16 cellular contexts compared by ENCODE assay signal in the genomic region with DNA sequence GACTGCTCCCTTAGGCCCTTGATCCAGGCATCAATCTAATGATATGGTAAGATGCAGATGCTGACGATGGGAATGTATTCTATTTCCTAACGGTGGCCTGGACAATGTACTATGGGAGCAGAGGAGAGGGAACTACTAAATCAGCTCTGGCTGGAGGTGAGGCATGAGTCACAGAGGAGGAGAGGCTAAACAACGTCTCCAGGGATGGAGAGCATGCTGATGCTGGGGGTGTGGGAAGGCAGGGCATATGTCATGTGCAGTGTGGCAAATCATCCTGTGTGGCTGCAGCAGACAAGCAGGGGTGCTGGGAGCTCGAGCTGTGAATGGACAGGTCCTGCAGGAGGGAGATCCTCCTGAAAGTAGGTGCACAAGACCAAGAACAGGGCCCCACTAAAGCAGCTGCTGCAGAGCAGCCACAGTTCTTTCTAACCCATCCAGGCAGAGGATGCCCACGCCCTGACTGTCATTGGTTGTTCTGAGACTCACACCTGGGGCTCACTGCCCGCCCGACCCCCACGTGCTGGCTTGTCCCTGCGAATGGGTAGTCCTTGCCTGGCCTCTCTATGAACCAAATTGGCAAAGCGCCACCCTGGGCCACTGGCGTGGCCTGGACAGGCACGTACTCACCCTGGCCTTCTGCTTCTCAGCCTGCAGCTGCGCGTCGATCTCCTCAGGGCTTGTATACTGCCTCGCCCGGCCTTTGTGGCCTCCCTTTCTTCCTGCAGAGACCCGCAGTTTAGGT. TPM values are rescaled to one million over a fixed set of nuclear protein-coding genes. Genes with fewer than 3 reads are reported as not detected.
DNase-seq lines count a peak whose midpoint lies in the region; ATAC-seq, FAIRE-seq and TF ChIP-seq lines count a peak whose summit lies in the region.
"Had no signal": no experiment of that assay in that cellular context is flagged by ENCODE, and none has a peak within 500 bp of the region (broad histone marks: within the 10 kb centered on the region; RNA-seq: fewer than 3 reads in every experiment).

No MANE protein-coding gene starts in this region.

- no peak for TF ChIP-seq CTCF in CD4-positive, alpha-beta T cell (IDR thresholded peaks at IDR 0.05)
- TF ChIP-seq CTCF in HEK293 (tag by site-specific recombination; IDR thresholded peaks at IDR 0.05) (no peak), K562 (IDR thresholded peaks at IDR 0.05 in 2 of 3, conservative IDR thresholded peaks at IDR 0.05 in 1 of 3; ENCODE audit: insufficient read depth in 2 of 3, low read depth in 1 of 3, low read length in 3 of 3) (no peak), natural killer cell (IDR thresholded peaks at IDR 0.05) (no peak)

- no peak for TF ChIP-seq RAD21 in K562 (CRISPR knock-in tag; conservative IDR thresholded peaks at IDR 0.05 in 1 of 2, IDR thresholded peaks at IDR 0.05 in 1 of 2)

- intact Hi-C loops in CD4-positive, alpha-beta T cell (cut with DNase I, micrococcal nuclease) = loop anchor here in 1 of 2 experiments (10.0 kb wide), 1 partner anchor 80 kb away; a partner anchor contains a TSS
- intact Hi-C loops in K562 (cut with micrococcal nuclease) = no loop called here
- intact Hi-C loops in natural killer cell (cut with micrococcal nuclease) = no loop called here

- H3K9ac ChIP-seq in K562 (ENCODE audit: insufficient read depth in 1 of 2, low read depth in 2 of 2, low read length in 2 of 2) = peak overlapping the region in 1 of 2 experiments; percentile 76; a peak in 2 of 4 replicates

- POLR2A ChIA-PET in CD4-positive, alpha-beta T cell (lab: Charles Lee) = interaction anchor here (1.4 to 1.9 kb wide), 2 partner anchors 10 to 12 kb away, joined by 5 to 8 read pairs; no protein-coding TSS in a partner anchor
- POLR2A ChIA-PET in HEK293 (lab: Yijun Ruan, JAX) (interaction anchor here (0.6 kb wide), 1 partner anchor 257 kb away, joined by 3 read pairs; no protein-coding TSS in a partner anchor), K562 (lab: Yijun Ruan, JAX) (interaction anchor here (0.8 kb wide), 1 partner anchor 25 kb away, joined by 3 read pairs; no protein-coding TSS in a partner anchor)

- no peak overlapping the region for H2AFZ ChIP-seq in K562 (ENCODE audit: low read depth, low read length)

- H4K20me1 ChIP-seq in K562 (replicated peaks; ENCODE audit: control insufficient read depth, insufficient read depth, low read length) = peaks cover 34% of the 10 kb centered on the region

- no peak for ATAC-seq in CD4-positive, alpha-beta T cell (ENCODE audit: poor library complexity)
- ATAC-seq in K562 (no peak), natural killer cell (no peak), GM18868 (IDR thresholded peaks at IDR 0.05; ENCODE audit: unreplicated experiment) (no peak), HG02884 (IDR thresholded peaks at IDR 0.05; ENCODE audit: unreplicated experiment) (no peak)
- ATAC-seq: heart right ventricle, Panc1 had no signal

- H3K36me3 Mint-ChIP-seq in CD4-positive, alpha-beta T cell (ENCODE audit: low read depth) = peaks cover 73% of the 10 kb centered on the region
- no peaks in the 10 kb centered on the region for H3K36me3 Mint-ChIP-seq in natural killer cell

- H3K4me3 ChIP-seq in HEK293 (ENCODE audit: low read depth, low read length) = no peak overlapping the region
- no peak overlapping the region for H3K4me3 ChIP-seq in K562
- H3K4me3 ChIP-seq: heart right ventricle, prostate gland had no signal

- in situ Hi-C loops in K562 (cut with MboI) = no loop called here

- peak overlapping the region; percentile 73 for H3K27ac Mint-ChIP-seq in CD4-positive, alpha-beta T cell
- H3K27ac Mint-ChIP-seq in natural killer cell = peak overlapping the region; percentile 48 to 72

- no peak overlapping the region for H3K27ac ChIP-seq in CD4-positive, alpha-beta T cell (ENCODE audit: low read depth, low read length)
- no peak overlapping the region for H3K27ac ChIP-seq in HEK293 (ENCODE audit: extremely low read depth, low read depth, low read length)
- no peak overlapping the region for H3K27ac ChIP-seq in K562 (ENCODE audit: extremely low read depth, low read depth, low read length)
- H3K27ac ChIP-seq: heart right ventricle, prostate gland had no signal

- BruUV-seq in K562 (replicated peaks; lab: Mats Ljungman, UMichigan) = no TSS peak

- TF ChIP-seq POLR2A in K562 (conservative IDR thresholded peaks at IDR 0.05) = no peak

- peaks cover 58% of the 10 kb centered on the region for H3K79me2 ChIP-seq in K562 (ENCODE audit: control insufficient read depth, insufficient read depth, low read length)

- H3K9me1 ChIP-seq in K562 (ENCODE audit: control insufficient read depth, insufficient read depth, low read length) = no peaks in the 10 kb centered on the region

- H3K4me1 Mint-ChIP-seq in CD4-positive, alpha-beta T cell (ENCODE audit: low read depth) = peaks cover 47% of the 10 kb centered on the region
- H3K4me1 Mint-ChIP-seq in natural killer cell = peaks cover 40 to 61% of the 10 kb centered on the region in 2 donors

- CTCF ChIA-PET in CD4-positive, alpha-beta T cell (lab: Charles Lee) = no interaction called here
- CTCF ChIA-PET in HEK293 (lab: Yijun Ruan, JAX) = interaction anchor here (0.6 kb wide), 1 partner anchor 862 kb away, joined by 4 read pairs; no protein-coding TSS in a partner anchor
- CTCF ChIA-PET in K562 (lab: Yijun Ruan, JAX; ENCODE audit: low intra/inter-chr PET ratio) = no interaction called here

- FAIRE-seq in K562 (lab: Jason Lieb, UNC) = no peak

- WGBS in K562 (ENCODE audit: insufficient coverage, low coverage, missing lambda C conversion rate) = 89% methylated on average over 18 of the region's 18 CpGs

- H3K9me3 ChIP-seq in CD4-positive, alpha-beta T cell (ENCODE audit: control insufficient read depth, low read length) = no peaks in the 10 kb centered on the region
- H3K9me3 ChIP-seq in HEK293 (ENCODE audit: control insufficient read depth, insufficient read depth, low read depth, low read length) (no peaks in the 10 kb centered on the region), K562 (replicated peaks; ENCODE audit: control insufficient read depth, insufficient read depth, low read depth, low read length) (no peaks in the 10 kb centered on the region)
- H3K9me3 ChIP-seq: heart right ventricle, prostate gland had no signal

- no peak overlapping the region for H3K4me2 ChIP-seq in K562 (ENCODE audit: insufficient read depth, low read length)

- TF ChIP-seq EP300 in K562 (IDR thresholded peaks at IDR 0.05; ENCODE audit: low read length) = no peak

- H3K4me3 Mint-ChIP-seq in CD4-positive, alpha-beta T cell = peak overlapping the region; percentile 48
- H3K4me3 Mint-ChIP-seq in natural killer cell = no peak overlapping the region

- no peaks in the 10 kb centered on the region for H3K27me3 ChIP-seq in CD4-positive, alpha-beta T cell (ENCODE audit: control insufficient read depth, insufficient read depth, low read length)
- H3K27me3 ChIP-seq in K562 (ENCODE audit: control insufficient read depth in 2 of 2, insufficient read depth in 2 of 2, low read length in 2 of 2) = no peaks in the 10 kb centered on the region
- H3K27me3 ChIP-seq: heart right ventricle had no signal

- H3K4me1 ChIP-seq in HEK293 (ENCODE audit: control insufficient read depth, insufficient read depth, low read length) = peaks cover 2% of the 10 kb centered on the region; the same call in 1 of the 2 replicates
- peaks cover 10 to 14% of the 10 kb centered on the region in 2 experiments; a peak in 4 of 5 replicates for H3K4me1 ChIP-seq in K562 (replicated peaks in 1 of 2; ENCODE audit: control insufficient read depth in 2 of 2, insufficient read depth in 2 of 2, low read length in 2 of 2)

- no peak for DNase-seq in CD4-positive, alpha-beta T cell
- DNase-seq in K562 (ENCODE audit: extremely low read depth in 1 of 4, low spot score in 3 of 4) (no peak), natural killer cell (no peak), glomerular visceral epithelial cell (ENCODE audit: extremely low spot score) (no peak), NCI-H2029 (lab: John Stamatoyannopoulos, UW) (no peak)
- DNase-seq: aorta; effector memory CD4-positive, alpha-beta T cell; heart right ventricle; NCI-H1092 treated with DMSO at 0.1 percent for 48 hours; stimulated activated CD4-positive, alpha-beta T cell treated with anti-CD3 and anti-CD28 coated beads, Interleukin-4, amount 100 ng/mL, for 24 hours; T-helper 9 cell had no signal

- H3K36me3 ChIP-seq in HEK293 (ENCODE audit: control insufficient read depth in 2 of 2, insufficient read depth in 1 of 2, low read length in 2 of 2) = peaks cover 20 to 55% of the 10 kb centered on the region in 2 experiments; a peak in 2 of 3 replicates
- H3K36me3 ChIP-seq in K562 (ENCODE audit: control insufficient read depth, insufficient read depth, low read length) = peaks cover 78% of the 10 kb centered on the region

- no peaks in the 10 kb centered on the region for H3K9me3 Mint-ChIP-seq in CD4-positive, alpha-beta T cell
- no peaks in the 10 kb centered on the region for H3K9me3 Mint-ChIP-seq in natural killer cell

- no peaks in the 10 kb centered on the region for H3K27me3 Mint-ChIP-seq in CD4-positive, alpha-beta T cell
- H3K27me3 Mint-ChIP-seq in natural killer cell (ENCODE audit: low read depth in 2 of 2) = no peaks in the 10 kb centered on the region

RNA-seq across cellular contexts. Expression of a gene that starts 4.0 kb away (rescaled TPM):
- total RNA-seq in CD4-positive, alpha-beta T cell = 10 to 100 TPM; 35.0 to 38.0 TPM
- total RNA-seq in K562 (2011; cell fraction: chromatin; rRNA removed; ENCODE audit: low replicate concordance) = 27.1 and 32.8 TPM in 2 replicates
- total RNA-seq in K562 (2011; cell fraction: nucleolus; rRNA removed) = 19.1 and 20.0 TPM in 2 replicates
- 28.5 and 49.1 TPM in 2 replicates for total RNA-seq in K562 (2011; cell fraction: nucleoplasm; rRNA removed)
- total RNA-seq in K562 (2014; rRNA removed) (105 and 108 TPM in 2 replicates), K562 (2014; rRNA removed; fragmentation: Illumina TruSeq; extraction: Trizol) (129 and 138 TPM in 2 replicates), K562 (2015; rRNA removed; fragmentation: Illumina TruSeq; extraction: Trizol) (161 and 162 TPM in 2 replicates), K562 (2021) (161 and 182 TPM in 2 replicates), natural killer cell (10 to 100 TPM; 55.3 to 60.6 (median 59.3) TPM)
- polyA plus RNA-seq in K562 (2011; rRNA removed) (31.0 and 72.6 TPM in 2 replicates), K562 (2014; fragmentation: Illumina TruSeq; extraction: Trizol) (315 and 356 TPM in 2 replicates), K562 (2014; fragmentation: Nextera tagmentation; extraction: Ambion mirVana) (10 to 100 TPM; 10.2 to 16.0 TPM), K562 (2014; rRNA removed) (185 and 215 TPM in 2 replicates)
- polyA plus RNA-seq in K562 (2011; cell fraction: cytosol; rRNA removed) = 26.2 and 29.1 TPM in 2 replicates
- polyA plus RNA-seq in K562 (2011; cell fraction: nucleus; rRNA removed) = 22.4 and 28.1 TPM in 2 replicates
- 165 and 249 TPM in 2 replicates for polyA plus RNA-seq in K562 (2012)
- 20.1 and 24.4 TPM in 2 replicates for polyA minus RNA-seq in K562 (2011; rRNA and poly(A)+ RNA removed)
- polyA minus RNA-seq in K562 (2011; cell fraction: cytosol; rRNA and poly(A)+ RNA removed) = 31.9 and 37.0 TPM in 2 replicates
- 5.1 and 6.4 TPM in 2 replicates for polyA minus RNA-seq in K562 (2011; cell fraction: nucleus; rRNA and poly(A)+ RNA removed)

RNA-seq across cellular contexts. Expression of a gene that starts 4.4 kb away (rescaled TPM):
- total RNA-seq in CD4-positive, alpha-beta T cell = 100 to 1,000 TPM; 147 to 153 TPM
- total RNA-seq in K562 (2011; cell fraction: chromatin; rRNA removed; ENCODE audit: low replicate concordance) = 71.4 and 104 TPM in 2 replicates
- 46.8 and 62.5 TPM in 2 replicates for total RNA-seq in K562 (2011; cell fraction: nucleolus; rRNA removed)
- 67.0 and 82.8 TPM in 2 replicates for total RNA-seq in K562 (2011; cell fraction: nucleoplasm; rRNA removed)
- total RNA-seq in K562 (2014; rRNA removed) = 247 and 279 TPM in 2 replicates
- total RNA-seq in K562 (2014; rRNA removed; fragmentation: Illumina TruSeq; extraction: Trizol) = 214 and 266 TPM in 2 replicates
- 211 and 238 TPM in 2 replicates for total RNA-seq in K562 (2015; rRNA removed; fragmentation: Illumina TruSeq; extraction: Trizol)
- total RNA-seq in K562 (2021) = 242 and 255 TPM in 2 replicates
- polyA plus RNA-seq in K562 (2011; rRNA removed) = 69.4 and 105 TPM in 2 replicates
- polyA plus RNA-seq in K562 (2011; cell fraction: cytosol; rRNA removed) = 77.0 and 96.0 TPM in 2 replicates
- 42.2 and 50.1 TPM in 2 replicates for polyA plus RNA-seq in K562 (2011; cell fraction: nucleus; rRNA removed)
- polyA plus RNA-seq in K562 (2012) = 142 and 298 TPM in 2 replicates
- polyA plus RNA-seq in K562 (2014; fragmentation: Illumina TruSeq; extraction: Trizol) = 307 and 342 TPM in 2 replicates
- polyA plus RNA-seq in K562 (2014; fragmentation: Nextera tagmentation; extraction: Ambion mirVana) = 100 to 1,000 TPM; 275 to 332 TPM
- 237 and 272 TPM in 2 replicates for polyA plus RNA-seq in K562 (2014; rRNA removed)
- polyA minus RNA-seq in K562 (2011; rRNA and poly(A)+ RNA removed) = 50.5 and 64.8 TPM in 2 replicates
- polyA minus RNA-seq in K562 (2011; cell fraction: cytosol; rRNA and poly(A)+ RNA removed) = 36.5 and 42.6 TPM in 2 replicates
- 16.4 and 18.0 TPM in 2 replicates for polyA minus RNA-seq in K562 (2011; cell fraction: nucleus; rRNA and poly(A)+ RNA removed)
- total RNA-seq in natural killer cell = 100 to 1,000 TPM; 145 to 190 (median 187) TPM

RNA-seq across cellular contexts. Expression of a gene that starts 29.9 kb away (rescaled TPM):
- total RNA-seq in CD4-positive, alpha-beta T cell = 10 to 100 TPM; 58.8 to 66.6 TPM
- 99.9 and 272 TPM in 2 replicates for total RNA-seq in K562 (2011; cell fraction: chromatin; rRNA removed; ENCODE audit: low replicate concordance)
- 195 and 204 TPM in 2 replicates for total RNA-seq in K562 (2011; cell fraction: nucleolus; rRNA removed)
- 146 and 192 TPM in 2 replicates for total RNA-seq in K562 (2011; cell fraction: nucleoplasm; rRNA removed)
- total RNA-seq in K562 (2014; rRNA removed) (357 and 436 TPM in 2 replicates), K562 (2014; rRNA removed; fragmentation: Illumina TruSeq; extraction: Trizol) (77.8 and 81.5 TPM in 2 replicates), K562 (2015; rRNA removed; fragmentation: Illumina TruSeq; extraction: Trizol) (216 and 235 TPM in 2 replicates), K562 (2021) (187 and 221 TPM in 2 replicates), natural killer cell (100 to 1,000 TPM; 161 to 184 (median 179) TPM)
- polyA plus RNA-seq in K562 (2011; rRNA removed) (211 and 213 TPM in 2 replicates), K562 (2014; fragmentation: Illumina TruSeq; extraction: Trizol) (93.3 and 345 TPM in 2 replicates), K562 (2014; fragmentation: Nextera tagmentation; extraction: Ambion mirVana) (10 to 100 TPM in 1 of 2 experiments, 1 to 10 TPM in 1; 6.7 to 38.7 TPM), K562 (2014; rRNA removed) (308 and 407 TPM in 2 replicates)
- polyA plus RNA-seq in K562 (2011; cell fraction: cytosol; rRNA removed) = 307 and 633 TPM in 2 replicates
- polyA plus RNA-seq in K562 (2011; cell fraction: nucleus; rRNA removed) = 159 and 253 TPM in 2 replicates
- polyA plus RNA-seq in K562 (2012) = 510 and 518 TPM in 2 replicates
- polyA minus RNA-seq in K562 (2011; rRNA and poly(A)+ RNA removed) = 59.3 and 102 TPM in 2 replicates
- 118 and 133 TPM in 2 replicates for polyA minus RNA-seq in K562 (2011; cell fraction: cytosol; rRNA and poly(A)+ RNA removed)
- polyA minus RNA-seq in K562 (2011; cell fraction: nucleus; rRNA and poly(A)+ RNA removed) = 73.5 and 76.2 TPM in 2 replicates

RNA-seq across cellular contexts. Expression of a gene that starts 34.2 kb away (rescaled TPM):
- 1 to 10 TPM; 4.8 to 5.3 TPM for total RNA-seq in CD4-positive, alpha-beta T cell
- 20.1 and 49.2 TPM in 2 replicates for total RNA-seq in K562 (2011; cell fraction: chromatin; rRNA removed; ENCODE audit: low replicate concordance)
- 22.2 and 25.2 TPM in 2 replicates for total RNA-seq in K562 (2011; cell fraction: nucleolus; rRNA removed)
- 9.8 and 15.1 TPM in 2 replicates for total RNA-seq in K562 (2011; cell fraction: nucleoplasm; rRNA removed)
- 17.1 and 24.4 TPM in 2 replicates for total RNA-seq in K562 (2014; rRNA removed)
- total RNA-seq in K562 (2014; rRNA removed; fragmentation: Illumina TruSeq; extraction: Trizol) = 6.2 and 6.9 TPM in 2 replicates
- total RNA-seq in K562 (2015; rRNA removed; fragmentation: Illumina TruSeq; extraction: Trizol) = 10.3 and 10.5 TPM in 2 replicates
- 12.3 and 16.3 TPM in 2 replicates for total RNA-seq in K562 (2021)
- polyA plus RNA-seq in K562 (2011; rRNA removed) = 4.1 and 5.3 TPM in 2 replicates
- polyA plus RNA-seq in K562 (2011; cell fraction: cytosol; rRNA removed) = 4.6 and 13.2 TPM in 2 replicates
- polyA plus RNA-seq in K562 (2011; cell fraction: nucleus; rRNA removed) = 8.8 and 19.0 TPM in 2 replicates
- polyA plus RNA-seq in K562 (2012) = 6.9 and 10.9 TPM in 2 replicates
- 5.0 and 21.9 TPM in 2 replicates for polyA plus RNA-seq in K562 (2014; fragmentation: Illumina TruSeq; extraction: Trizol)
- under 1 TPM; 0.46 to 0.57 TPM for polyA plus RNA-seq in K562 (2014; fragmentation: Nextera tagmentation; extraction: Ambion mirVana)
- polyA plus RNA-seq in K562 (2014; rRNA removed) = 10.5 and 13.5 TPM in 2 replicates
- polyA minus RNA-seq in K562 (2011; rRNA and poly(A)+ RNA removed) = 3.8 and 5.0 TPM in 2 replicates
- polyA minus RNA-seq in K562 (2011; cell fraction: cytosol; rRNA and poly(A)+ RNA removed) = 4.6 and 7.6 TPM in 2 replicates
- 6.6 and 8.1 TPM in 2 replicates for polyA minus RNA-seq in K562 (2011; cell fraction: nucleus; rRNA and poly(A)+ RNA removed)
- 1 to 10 TPM; 5.3 to 6.6 (median 6.4) TPM for total RNA-seq in natural killer cell

RNA-seq across cellular contexts. Expression of a gene that starts 34.3 kb away (rescaled TPM):
- total RNA-seq in CD4-positive, alpha-beta T cell = 10 to 100 TPM; 28.1 to 31.7 TPM
- 152 and 384 TPM in 2 replicates for total RNA-seq in K562 (2011; cell fraction: chromatin; rRNA removed; ENCODE audit: low replicate concordance)
- 218 TPM in 2 replicates for total RNA-seq in K562 (2011; cell fraction: nucleolus; rRNA removed)
- total RNA-seq in K562 (2011; cell fraction: nucleoplasm; rRNA removed) = 228 and 250 TPM in 2 replicates
- total RNA-seq in K562 (2014; rRNA removed) = 71.7 and 83.4 TPM in 2 replicates
- 39.2 and 46.1 TPM in 2 replicates for total RNA-seq in K562 (2014; rRNA removed; fragmentation: Illumina TruSeq; extraction: Trizol)
- total RNA-seq in K562 (2015; rRNA removed; fragmentation: Illumina TruSeq; extraction: Trizol) = 63.9 and 66.7 TPM in 2 replicates
- total RNA-seq in K562 (2021) = 97.7 and 99.8 TPM in 2 replicates
- 81.3 and 83.8 TPM in 2 replicates for polyA plus RNA-seq in K562 (2011; rRNA removed)
- 74.0 and 128 TPM in 2 replicates for polyA plus RNA-seq in K562 (2011; cell fraction: cytosol; rRNA removed)
- polyA plus RNA-seq in K562 (2011; cell fraction: nucleus; rRNA removed) = 257 and 356 TPM in 2 replicates
- polyA plus RNA-seq in K562 (2012) = 69.0 and 82.1 TPM in 2 replicates
- polyA plus RNA-seq in K562 (2014; fragmentation: Illumina TruSeq; extraction: Trizol) = 86.8 and 90.7 TPM in 2 replicates
- 10 to 100 TPM; 16.9 to 17.4 TPM for polyA plus RNA-seq in K562 (2014; fragmentation: Nextera tagmentation; extraction: Ambion mirVana)
- polyA plus RNA-seq in K562 (2014; rRNA removed) = 118 and 126 TPM in 2 replicates
- 32.3 and 54.6 TPM in 2 replicates for polyA minus RNA-seq in K562 (2011; rRNA and poly(A)+ RNA removed)
- 26.3 and 38.3 TPM in 2 replicates for polyA minus RNA-seq in K562 (2011; cell fraction: cytosol; rRNA and poly(A)+ RNA removed)
- polyA minus RNA-seq in K562 (2011; cell fraction: nucleus; rRNA and poly(A)+ RNA removed) = 63.5 and 66.6 TPM in 2 replicates
- 10 to 100 TPM; 54.0 to 61.6 (median 54.8) TPM for total RNA-seq in natural killer cell
